8 cellular contexts compared by ENCODE assay signal in genomic region chr6:52285174-52286068, GRCh38. TPM values are rescaled to one million over a fixed set of nuclear protein-coding genes. Genes with fewer than 3 reads are reported as not detected.
DNase-seq lines count a peak whose midpoint lies in the region; ATAC-seq, FAIRE-seq and TF ChIP-seq lines count a peak whose summit lies in the region.

No MANE protein-coding gene starts in this region.

- H3K79me2 ChIP-seq in HepG2 (ENCODE audit: insufficient read depth, low read length): peaks cover 43% of the 10 kb centered on the region

- 13% methylated on average over 13 of the region's 13 CpGs for WGBS in HepG2 (ENCODE audit: low lambda C conversion rate)
- 13% methylated on average over 13 of the region's 13 CpGs for WGBS in urinary bladder

- peak overlapping the region; percentile 66 for H3K9ac ChIP-seq in HepG2 (ENCODE audit: insufficient read depth, low read depth, low read length)

- TF ChIP-seq POLR2A in HepG2 (IDR thresholded peaks at IDR 0.05; ENCODE audit: insufficient read depth in 1 of 2, low read depth in 2 of 2, low read length in 2 of 2): no peak

- peak overlapping the region; percentile 88 for H2AFZ ChIP-seq in HepG2 (ENCODE audit: low read length)

- peak; percentile 32 for DNase-seq in Daoy (ENCODE audit: low read depth)
- DNase-seq in NAMALWA (ENCODE audit: low spot score): peak; percentile 87
- DNase-seq in HepG2 (ENCODE audit: low spot score): peak; percentile 30

- TF ChIP-seq CTCF in HepG2 (CRISPR knock-in tag; IDR thresholded peaks at IDR 0.05): no peak; the same call in 1 of the 2 replicates

- TF ChIP-seq EP300 in HepG2 (IDR thresholded peaks at IDR 0.05; ENCODE audit: low read depth in 2 of 2, low read length in 2 of 2): no peak
- TF ChIP-seq EP300 in HepG2 (CRISPR knock-in tag; IDR thresholded peaks at IDR 0.05; ENCODE audit: borderline replicate concordance): no peak

- peak; percentile 6; the same call in 1 of the 2 replicates for TF ChIP-seq RAD21 in HepG2 (CRISPR knock-in tag; IDR thresholded peaks at IDR 0.05)

- H3K4me1 ChIP-seq in HepG2 (ENCODE audit: insufficient read depth, low read length) (peaks cover 59% of the 10 kb centered on the region), urinary bladder (ENCODE audit: insufficient read depth) (no peaks in the 10 kb centered on the region)

- H3K9me3 ChIP-seq in HepG2 (ENCODE audit: low read length): no peaks in the 10 kb centered on the region

- BruUV-seq in HepG2 (replicated peaks; lab: Mats Ljungman, UMichigan): TSS peak; percentile 86

- intact Hi-C loops in HepG2 (cut with micrococcal nuclease; ENCODE audit: unreplicated experiment): loop anchor here (1.0 to 10.0 kb wide), 5 partner anchors 41 to 709 kb away; partner anchors contain the start of genes GSTA4 and PAQR8

- CTCF ChIA-PET in HepG2 (lab: Yijun Ruan, JAX; ENCODE audit: low intra/inter-chr PET ratio, low total read pairs): interaction anchor here (1.4 to 3.1 kb wide), 3 partner anchors 114 to 378 kb away, joined by 5 to 74 read pairs (median 11); no protein-coding TSS in a partner anchor

- in situ Hi-C loops in HepG2 (cut with HindIII; ENCODE audit: extremely low pct_ligation_motif_present, low pct_unique_long_range_greater_than_20kb): loop anchor here (5.0 to 10.0 kb wide), 3 partner anchors 82 to 379 kb away; no protein-coding TSS in a partner anchor

- H3K4me2 ChIP-seq in HepG2 (ENCODE audit: low read depth, low read length): peak overlapping the region; percentile 67

- no peaks in the 10 kb centered on the region; the same call in 1 of the 2 replicates for H4K20me1 ChIP-seq in HepG2 (ENCODE audit: insufficient read depth, low read length)

- ATAC-seq in HepG2: peak; percentile 2
- ATAC-seq in HG02678 (IDR thresholded peaks at IDR 0.05; ENCODE audit: unreplicated experiment): no peak
- no peak for ATAC-seq in HG03432 (IDR thresholded peaks at IDR 0.05; ENCODE audit: unreplicated experiment)
- ATAC-seq in HG02973 (IDR thresholded peaks at IDR 0.05; ENCODE audit: unreplicated experiment): no peak

- H3K36me3 ChIP-seq in HepG2 (replicated peaks in 1 of 2; ENCODE audit: control insufficient read depth in 1 of 2, insufficient read depth in 2 of 2, low read length in 2 of 2) (peaks cover 10 to 25% of the 10 kb centered on the region in 2 experiments), urinary bladder (ENCODE audit: insufficient read depth) (peaks cover 3% of the 10 kb centered on the region)

- no peaks in the 10 kb centered on the region; a peak in 1 of 5 replicates for H3K27me3 ChIP-seq in HepG2 (ENCODE audit: control insufficient read depth in 1 of 2, insufficient read depth in 2 of 2, low read length in 2 of 2)

- peak overlapping the region; percentile 64 to 75 (median 70) for H3K4me3 ChIP-seq in HepG2 (replicated peaks in 1 of 3; ENCODE audit: insufficient read depth in 1 of 3, low read depth in 2 of 3, low read length in 3 of 3)
- peak overlapping the region; percentile 32 for H3K4me3 ChIP-seq in urinary bladder (ENCODE audit: low read depth, low read length)

- POLR2A ChIA-PET in HepG2 (lab: Yijun Ruan, JAX): interaction anchor here (0.7 to 2.8 kb wide), 22 partner anchors 8 to 135 kb away, joined by 3 to 19 read pairs (median 4); partner anchors contain the start of genes EFHC1 and PAQR8

- H3K27ac ChIP-seq in angular gyrus (ENCODE audit: low read depth, low read length) (peak overlapping the region; percentile 72), HepG2 (ENCODE audit: extremely low read length, insufficient read depth, low read length) (peak overlapping the region; percentile 58), urinary bladder (ENCODE audit: low read depth) (no peak overlapping the region)

- no peak for FAIRE-seq in HepG2 (lab: Jason Lieb, UNC)

TF ChIP-seq in HepG2, 621 proteins besides CTCF, POLR2A, EP300 and RAD21 (continues in another document):
- TF ChIP-seq TARDBP (CRISPR knock-in tag; IDR thresholded peaks at IDR 0.05): 0 out of 2 replicates have a peak, but pooled peaks have one; percentile 32
- TF ChIP-seq ZNF12 (CRISPR knock-in tag; IDR thresholded peaks at IDR 0.05): peak; percentile 52; the same call in 1 of the 2 replicates
- TF ChIP-seq PHF21A (CRISPR knock-in tag; IDR thresholded peaks at IDR 0.05): no peak
- 0 out of 2 replicates have a peak, but pooled peaks have one; percentile 1 for TF ChIP-seq KDM4B (CRISPR knock-in tag; IDR thresholded peaks at IDR 0.05)
- TF ChIP-seq SOX6 (IDR thresholded peaks at IDR 0.05): no peak
- peak; percentile 2; the same call in 1 of the 2 replicates for TF ChIP-seq SOX6 (CRISPR knock-in tag; IDR thresholded peaks at IDR 0.05)
- peak; percentile 22; the same call in 1 of the 2 replicates for TF ChIP-seq SP140L (CRISPR knock-in tag; IDR thresholded peaks at IDR 0.05; ENCODE audit: borderline replicate concordance)
- TF ChIP-seq ZNF83 (CRISPR knock-in tag; IDR thresholded peaks at IDR 0.05; ENCODE audit: borderline replicate concordance): no peak
- peak; percentile 36; the same call in 1 of the 2 replicates for TF ChIP-seq CEBPB (IDR thresholded peaks at IDR 0.05; ENCODE audit: borderline replicate concordance, low read depth, low read length)
- TF ChIP-seq GATA4 (IDR thresholded peaks at IDR 0.05; ENCODE audit: borderline replicate concordance, low read depth): 0 out of 2 replicates have a peak, but pooled peaks have one; percentile 15
- no peak for TF ChIP-seq ZNF724P (CRISPR knock-in tag; IDR thresholded peaks at IDR 0.05; ENCODE audit: borderline replicate concordance)
- peak; percentile 94 for TF ChIP-seq ZNF362 (CRISPR knock-in tag; IDR thresholded peaks at IDR 0.05; ENCODE audit: borderline replicate concordance)

RNA-seq across cellular contexts. Expression of gene MCM3, which starts 0.9 kb away (rescaled TPM):
- total RNA-seq in Daoy (2014; rRNA removed; shearing (Covaris generic)): 217 and 313 TPM in 2 replicates
- total RNA-seq in HepG2 (2016; rRNA removed; fragmentation: Illumina TruSeq; extraction: Trizol) (288 and 336 TPM in 2 replicates), urinary bladder (45.8 TPM)
- total RNA-seq in HepG2 (2016; cell fraction: cytosol; rRNA removed; fragmentation: Illumina TruSeq; extraction: Trizol; ENCODE audit: low read depth): 27.6 and 36.1 TPM in 2 replicates
- 287 and 310 TPM in 2 replicates for total RNA-seq in HepG2 (2016; cell fraction: insoluble cytoplasmic fraction; rRNA removed; fragmentation: Illumina TruSeq; extraction: Trizol)
- 67.0 and 76.9 TPM in 2 replicates for total RNA-seq in HepG2 (2016; cell fraction: membrane; rRNA removed; fragmentation: Illumina TruSeq; extraction: Trizol)
- 222 and 236 TPM in 2 replicates for total RNA-seq in HepG2 (2016; cell fraction: nucleus; rRNA removed; fragmentation: Illumina TruSeq; extraction: Trizol)
- polyA plus RNA-seq in HepG2 (2011; rRNA removed) (110 and 164 TPM in 2 replicates), urinary bladder (48.8 TPM)
- polyA plus RNA-seq in HepG2 (2011; cell fraction: cytosol; rRNA removed): 97.2 and 124 TPM in 2 replicates
- polyA plus RNA-seq in HepG2 (2011; cell fraction: nucleus; rRNA removed): 135 and 203 TPM in 2 replicates
- 70.9 and 88.3 TPM in 2 replicates for polyA plus RNA-seq in HepG2 (2012)
- 14.8 and 17.4 TPM in 2 replicates for polyA plus RNA-seq in HepG2 (2016; cell fraction: cytosol; fragmentation: Illumina TruSeq; extraction: Trizol; ENCODE audit: low read depth)
- polyA plus RNA-seq in HepG2 (2016; cell fraction: insoluble cytoplasmic fraction; fragmentation: Illumina TruSeq; extraction: Trizol; ENCODE audit: low read depth): 255 and 266 TPM in 2 replicates
- polyA plus RNA-seq in HepG2 (2016; cell fraction: membrane; fragmentation: Illumina TruSeq; extraction: Trizol; ENCODE audit: low read depth): 29.0 and 35.9 TPM in 2 replicates
- 238 and 239 TPM in 2 replicates for polyA plus RNA-seq in HepG2 (2016; cell fraction: nucleus; fragmentation: Illumina TruSeq; extraction: Trizol; ENCODE audit: insufficient read depth, low read depth)
- 258 and 404 TPM in 2 replicates for polyA minus RNA-seq in HepG2 (2011; rRNA and poly(A)+ RNA removed; ENCODE audit: low replicate concordance)
- 66.4 and 93.7 TPM in 2 replicates for polyA minus RNA-seq in HepG2 (2011; cell fraction: cytosol; rRNA and poly(A)+ RNA removed)
- 123 and 171 TPM in 2 replicates for polyA minus RNA-seq in HepG2 (2011; cell fraction: nucleus; rRNA and poly(A)+ RNA removed)

RNA-seq across cellular contexts. Expression of gene IL17F, which starts 41.1 kb away (rescaled TPM):
- total RNA-seq in Daoy (2014; rRNA removed; shearing (Covaris generic)): not detected in 2 replicates
- total RNA-seq in HepG2 (2016; rRNA removed; fragmentation: Illumina TruSeq; extraction: Trizol): not detected in 2 replicates
- total RNA-seq in HepG2 (2016; cell fraction: cytosol; rRNA removed; fragmentation: Illumina TruSeq; extraction: Trizol; ENCODE audit: low read depth): not detected in 2 replicates
- not detected in 2 replicates for total RNA-seq in HepG2 (2016; cell fraction: insoluble cytoplasmic fraction; rRNA removed; fragmentation: Illumina TruSeq; extraction: Trizol)
- total RNA-seq in HepG2 (2016; cell fraction: membrane; rRNA removed; fragmentation: Illumina TruSeq; extraction: Trizol): not detected in 2 replicates
- not detected in 2 replicates for total RNA-seq in HepG2 (2016; cell fraction: nucleus; rRNA removed; fragmentation: Illumina TruSeq; extraction: Trizol)
- polyA plus RNA-seq in HepG2 (2011; rRNA removed): not detected in 2 replicates
- polyA plus RNA-seq in HepG2 (2011; cell fraction: cytosol; rRNA removed): not detected in 2 replicates
- polyA plus RNA-seq in HepG2 (2011; cell fraction: nucleus; rRNA removed): not detected in 2 replicates
- polyA plus RNA-seq in HepG2 (2012): not detected in 2 replicates
- not detected in 2 replicates for polyA plus RNA-seq in HepG2 (2016; cell fraction: cytosol; fragmentation: Illumina TruSeq; extraction: Trizol; ENCODE audit: low read depth)
- polyA plus RNA-seq in HepG2 (2016; cell fraction: insoluble cytoplasmic fraction; fragmentation: Illumina TruSeq; extraction: Trizol; ENCODE audit: low read depth): not detected in 2 replicates
- polyA plus RNA-seq in HepG2 (2016; cell fraction: membrane; fragmentation: Illumina TruSeq; extraction: Trizol; ENCODE audit: low read depth): not detected in 2 replicates
- polyA plus RNA-seq in HepG2 (2016; cell fraction: nucleus; fragmentation: Illumina TruSeq; extraction: Trizol; ENCODE audit: insufficient read depth, low read depth): not detected in 2 replicates
- not detected in 2 replicates for polyA minus RNA-seq in HepG2 (2011; rRNA and poly(A)+ RNA removed; ENCODE audit: low replicate concordance)
- not detected in 2 replicates for polyA minus RNA-seq in HepG2 (2011; cell fraction: cytosol; rRNA and poly(A)+ RNA removed)
- polyA minus RNA-seq in HepG2 (2011; cell fraction: nucleus; rRNA and poly(A)+ RNA removed): not detected in 2 replicates
- not detected for total RNA-seq in urinary bladder
- not detected for polyA plus RNA-seq in urinary bladder

Comparison
In these comparisons a context has a peak if more than half of its experiments do, and no peak if none do; other contexts are left out.
1. DNase-seq: peak in every context shown above with its lines; median percentile 87 in NAMALWA; 32 in Daoy; 30 in HepG2.